In the genomic region with DNA sequence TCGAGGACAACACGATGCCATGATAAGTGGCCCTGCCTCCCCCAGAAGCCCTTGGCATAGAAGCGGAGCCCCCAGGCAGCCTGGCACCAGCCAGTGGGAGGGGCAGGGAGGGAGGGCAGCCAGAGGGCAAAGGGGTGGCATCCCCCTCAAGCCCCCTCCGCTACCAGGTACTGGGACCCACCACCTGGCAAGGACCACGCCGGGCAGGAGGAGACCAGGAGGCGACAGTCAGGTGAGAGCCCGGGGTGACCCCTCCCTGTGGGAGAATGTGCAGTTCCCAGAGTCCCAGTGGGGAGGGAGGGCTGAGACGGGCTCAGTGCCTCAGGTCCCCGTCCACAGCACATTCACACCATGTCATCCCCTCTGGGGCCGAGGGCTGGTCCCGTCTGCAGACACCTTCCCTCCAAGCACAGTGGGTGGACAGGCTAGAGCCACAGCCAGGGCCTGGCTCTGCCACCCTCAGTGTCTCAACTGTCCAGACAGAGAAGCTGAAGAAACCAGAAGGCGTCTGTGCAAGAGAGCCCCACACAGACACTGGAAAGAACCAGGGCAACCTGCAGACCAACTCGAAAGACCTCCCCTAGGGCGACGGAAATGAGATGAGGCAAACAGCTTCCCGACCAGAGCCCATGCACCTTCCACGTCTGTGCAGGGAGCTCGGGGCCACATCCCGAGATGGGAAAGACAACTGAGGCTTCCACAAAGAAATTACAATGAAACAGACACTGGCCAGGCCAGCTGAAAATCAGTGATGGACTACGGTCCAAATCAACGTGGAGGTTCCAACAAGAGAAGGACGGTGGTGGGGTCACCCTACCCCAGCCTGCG, we compare ENCODE assay signal across 11 cellular contexts. TPM values are rescaled to one million over a fixed set of nuclear protein-coding genes. Genes with fewer than 3 reads are reported as not detected.
DNase-seq lines count a peak whose midpoint lies in the region; ATAC-seq and TF ChIP-seq lines count a peak whose summit lies in the region.
"Had no signal": no experiment of that assay in that cellular context is flagged by ENCODE, and none has a peak within 500 bp of the region (broad histone marks: within the 10 kb centered on the region; RNA-seq: fewer than 3 reads in every experiment).

No MANE protein-coding gene starts in this region.

- no peak overlapping the region for H3K4me3 Mint-ChIP-seq in activated naive CD4-positive, alpha-beta T cell treated with anti-CD3 and anti-CD28 coated beads, Interleukin-2, amount 10 ng/mL, durations not matched to agents 7 days and 5 days

- no peaks in the 10 kb centered on the region for H3F3A ChIP-seq in MM.1S (ENCODE audit: insufficient read depth, low read length)

- H3K4me3 ChIP-seq in dorsolateral prefrontal cortex (peak overlapping the region in 3 of 59 donors; percentile 6 to 27 (median 21)), mesenchymal stem cell (ENCODE audit: insufficient read depth in 1 of 2, low read depth in 1 of 2, low read length in 2 of 2) (peak overlapping the region in 1 of 2 experiments; percentile 55), suprapubic skin (peak overlapping the region; percentile 11), MM.1S (ENCODE audit: low read length) (no peak overlapping the region)
- H3K4me3 ChIP-seq: spleen had no signal

- H2AFZ ChIP-seq in mesenchymal stem cell (ENCODE audit: low read depth, low read length) (no peak overlapping the region), MM.1S (ENCODE audit: low read length) (no peak overlapping the region)

- H3K27me3 ChIP-seq in dorsolateral prefrontal cortex (no peaks in the 10 kb centered on the region), mesenchymal stem cell (ENCODE audit: control insufficient read depth in 1 of 2, insufficient read depth in 1 of 2, low read length in 2 of 2) (no peaks in the 10 kb centered on the region), suprapubic skin (no peaks in the 10 kb centered on the region), MM.1S (replicated peaks; ENCODE audit: insufficient read depth, low read length) (no peaks in the 10 kb centered on the region)
- H3K27me3 ChIP-seq: spleen had no signal

- H3K27me3 Mint-ChIP-seq in activated naive CD4-positive, alpha-beta T cell treated with anti-CD3 and anti-CD28 coated beads, Interleukin-2, amount 10 ng/mL, durations not matched to agents 7 days and 5 days = no peaks in the 10 kb centered on the region

- no peak overlapping the region for H2BK5ac ChIP-seq in mesenchymal stem cell (ENCODE audit: low read depth, low read length, poor library complexity, severe bottlenecking)

- H2BK120ac ChIP-seq in mesenchymal stem cell (ENCODE audit: low read depth, low read length) = no peak overlapping the region

- peak overlapping the region in 30 of 59 donors; percentile 1 to 71 (median 38) for H3K27ac ChIP-seq in dorsolateral prefrontal cortex
- H3K27ac ChIP-seq in mesenchymal stem cell (ENCODE audit: low read length, poor library complexity, severe bottlenecking) = no peak overlapping the region
- peak overlapping the region; percentile 15 for H3K27ac ChIP-seq in suprapubic skin
- H3K27ac ChIP-seq in MM.1S (ENCODE audit: low read length) = no peak overlapping the region

- no peak overlapping the region for H3K4ac ChIP-seq in mesenchymal stem cell (ENCODE audit: low read depth in 1 of 2, low read length in 2 of 2)

- no peaks in the 10 kb centered on the region for H3K9me2 ChIP-seq in MM.1S (replicated peaks; ENCODE audit: insufficient read depth, low read length)

- 94% methylated on average over 19 of the region's 24 CpGs for WGBS in mesenchymal stem cell
- WGBS in suprapubic skin = 57% methylated on average over 24 of the region's 24 CpGs

- no peaks in the 10 kb centered on the region for H3K9me3 ChIP-seq in mesenchymal stem cell (ENCODE audit: control insufficient read depth, low read length)
- no peaks in the 10 kb centered on the region for H3K9me3 ChIP-seq in suprapubic skin
- no peaks in the 10 kb centered on the region for H3K9me3 ChIP-seq in MM.1S (replicated peaks; ENCODE audit: insufficient read depth, low read length)
- H3K9me3 ChIP-seq: spleen had no signal

- no peak for TF ChIP-seq EP300 in suprapubic skin (IDR thresholded peaks at IDR 0.05)

- no peak for ATAC-seq in GM18867 (IDR thresholded peaks at IDR 0.05; ENCODE audit: unreplicated experiment)

- H2AK5ac ChIP-seq in mesenchymal stem cell (ENCODE audit: low read length, severe bottlenecking) = no peak overlapping the region

- peaks cover 13 to 58% of the 10 kb centered on the region in 2 experiments for H3K36me3 ChIP-seq in mesenchymal stem cell (ENCODE audit: control insufficient read depth in 1 of 2, insufficient read depth in 2 of 2, low read depth in 1 of 2, low read length in 2 of 2)
- peaks cover 19% of the 10 kb centered on the region for H3K36me3 ChIP-seq in suprapubic skin
- H3K36me3 ChIP-seq in MM.1S (replicated peaks; ENCODE audit: insufficient read depth, low read length) = no peaks in the 10 kb centered on the region

- no peak overlapping the region for H2BK12ac ChIP-seq in mesenchymal stem cell (ENCODE audit: low read length in 2 of 2)

- intact Hi-C loops in dorsolateral prefrontal cortex (cut with DNase I) = no loop called here

- TF ChIP-seq CTCF in dorsolateral prefrontal cortex (IDR thresholded peaks at IDR 0.05 in 54 of 56, conservative IDR thresholded peaks at IDR 0.05 in 2 of 56; ENCODE audit: low read depth in 1 of 56, partially characterized antibody in 56 of 56) (no peak), suprapubic skin (IDR thresholded peaks at IDR 0.05) (no peak), MM.1S (IDR thresholded peaks at IDR 0.05; ENCODE audit: low read length) (no peak)

- peaks cover 5% of the 10 kb centered on the region; the same call in 1 of the 2 replicates for H4K20me1 ChIP-seq in MM.1S (ENCODE audit: insufficient read depth, low read length)

- no peak overlapping the region for H3K14ac ChIP-seq in mesenchymal stem cell (ENCODE audit: low read length in 2 of 2)

- no peaks in the 10 kb centered on the region for H3K9me3 Mint-ChIP-seq in activated naive CD4-positive, alpha-beta T cell treated with anti-CD3 and anti-CD28 coated beads, Interleukin-2, amount 10 ng/mL, durations not matched to agents 7 days and 5 days

- no peak overlapping the region for H3K18ac ChIP-seq in mesenchymal stem cell (ENCODE audit: low read depth in 1 of 2, low read length in 2 of 2)

- peaks cover 15% of the 10 kb centered on the region for H3K79me2 ChIP-seq in MM.1S (ENCODE audit: low read length)

- peaks cover 27% of the 10 kb centered on the region for H3K4me1 Mint-ChIP-seq in activated naive CD4-positive, alpha-beta T cell treated with anti-CD3 and anti-CD28 coated beads, Interleukin-2, amount 10 ng/mL, durations not matched to agents 7 days and 5 days

- H4K8ac ChIP-seq in mesenchymal stem cell (ENCODE audit: low read length) = no peak overlapping the region

- H3K36me3 Mint-ChIP-seq in activated naive CD4-positive, alpha-beta T cell treated with anti-CD3 and anti-CD28 coated beads, Interleukin-2, amount 10 ng/mL, durations not matched to agents 7 days and 5 days = no peaks in the 10 kb centered on the region

- no peak overlapping the region for H4K91ac ChIP-seq in mesenchymal stem cell (ENCODE audit: low read length)

- H3K9ac ChIP-seq in mesenchymal stem cell (ENCODE audit: low read length) (peak overlapping the region; percentile 41), MM.1S (ENCODE audit: low read length) (no peak overlapping the region)

- TF ChIP-seq POLR2A in suprapubic skin (IDR thresholded peaks at IDR 0.05) = no peak

- no peak overlapping the region for H3K27ac Mint-ChIP-seq in activated naive CD4-positive, alpha-beta T cell treated with anti-CD3 and anti-CD28 coated beads, Interleukin-2, amount 10 ng/mL, durations not matched to agents 7 days and 5 days

- H2BK15ac ChIP-seq in mesenchymal stem cell (ENCODE audit: low read depth, poor library complexity, severe bottlenecking) = no peak overlapping the region

- DNase-seq in activated naive CD4-positive, alpha-beta T cell treated with anti-CD3 and anti-CD28 coated beads, Interleukin-2, amount 10 ng/mL, durations not matched to agents 7 days and 5 days = peak; percentile 18
- DNase-seq in activated naive CD4-positive, alpha-beta T cell treated with Interleukin-2 at 50 U/mL for 16 hours = no peak
- DNase-seq in dorsolateral prefrontal cortex (peak in 5 of 10 donors; percentile 21 to 40 (median 29)), mesenchymal stem cell (no peak), suprapubic skin (ENCODE audit: low spot score in 2 of 2) (peak in 1 of 2 donors; percentile 60), NCI-H2171 treated with DMSO at 0.1 percent for 48 hours (lab: John Stamatoyannopoulos, UW) (no peak), MM.1S (no peak)
- DNase-seq: mesendoderm, NCI-H345 had no signal

- peaks cover 43% of the 10 kb centered on the region for H3K79me1 ChIP-seq in mesenchymal stem cell (replicated peaks; ENCODE audit: low read length, poor library complexity, severe bottlenecking)

- peaks cover 66% of the 10 kb centered on the region for H3K4me1 ChIP-seq in mesenchymal stem cell (ENCODE audit: control insufficient read depth, insufficient read depth, low read depth, low read length)
- H3K4me1 ChIP-seq in suprapubic skin = peaks cover 69% of the 10 kb centered on the region
- peaks cover 21% of the 10 kb centered on the region for H3K4me1 ChIP-seq in MM.1S (ENCODE audit: low read length)

- no peak overlapping the region for H3K4me2 ChIP-seq in mesenchymal stem cell (ENCODE audit: low read length, poor library complexity, severe bottlenecking)
- H3K4me2 ChIP-seq in MM.1S (ENCODE audit: low read depth, low read length) = no peak overlapping the region

- CTCF ChIA-PET in activated naive CD4-positive, alpha-beta T cell treated with anti-CD3 and anti-CD28 coated beads, Interleukin-2, amount 10 ng/mL, durations not matched to agents 7 days and 5 days (lab: Charles Lee) = no interaction called here

- H3K23ac ChIP-seq in mesenchymal stem cell (ENCODE audit: low read length in 2 of 2) = no peak overlapping the region

RNA-seq across cellular contexts. Expression of gene BRD3, which starts 11.1 kb away (rescaled TPM):
- total RNA-seq in dorsolateral prefrontal cortex = 10 to 100 TPM; 28.4 to 69.2 (median 48.5) TPM
- 15.9 TPM for polyA plus RNA-seq in mesenchymal stem cell (2013, experiment 1 of 2)
- 15.0 TPM for polyA plus RNA-seq in mesenchymal stem cell (2013, experiment 2 of 2)
- 10 to 100 TPM; 17.6 to 52.9 (median 29.0) TPM for total RNA-seq in suprapubic skin

RNA-seq across cellular contexts. Expression of gene BRD3OS, which starts 31.4 kb away (rescaled TPM):
- total RNA-seq in dorsolateral prefrontal cortex = 10 to 100 TPM; 22.2 to 73.3 (median 53.2) TPM
- 23.6 TPM for polyA plus RNA-seq in mesenchymal stem cell (2013, experiment 1 of 2)
- polyA plus RNA-seq in mesenchymal stem cell (2013, experiment 2 of 2) = 26.5 TPM
- 10 to 100 TPM in 1 of 4 donors, 1 to 10 TPM in 3; 6.2 to 10.4 (median 9.5) TPM for total RNA-seq in suprapubic skin

Comparison
In these comparisons a context has a peak if more than half of its experiments do, and no peak if none do; other contexts are left out.
1. H3K27ac ChIP-seq: peak in dorsolateral prefrontal cortex (30 of 59) and suprapubic skin (single experiment); none in mesenchymal stem cell (single experiment) and MM.1S (single experiment).